ENCODE assay signal across 7 cellular contexts in genomic region chr18:14172142-14173115, GRCh38. TPM values are rescaled to one million over a fixed set of nuclear protein-coding genes. Genes with fewer than 3 reads are reported as not detected.
DNase-seq lines count a peak whose midpoint lies in the region; ATAC-seq, FAIRE-seq and TF ChIP-seq lines count a peak whose summit lies in the region.
"Not testable (repeated sequence)": the region's sequence is repeated elsewhere in the genome, so short reads cannot be mapped to it uniquely, and the experiment has no call there.

No MANE protein-coding gene starts in this region.

- H3K4me3 ChIP-seq in CD4-positive, CD25-positive, alpha-beta regulatory T cell (ENCODE audit: low read depth, low read length); kidney (ENCODE audit: low read length in 2 of 2); spleen; upper lobe of right lung: not testable (repeated sequence)

- H3K9ac ChIP-seq in kidney (ENCODE audit: low read length in 2 of 2), result not testable (repeated sequence)

- POLR2A ChIA-PET in activated naive CD8-positive, alpha-beta T cell treated with anti-CD3 and anti-CD28 coated beads, Interleukin-2, amount 10 ng/mL, durations not matched to agents 7 days and 5 days (lab: Charles Lee), result not testable (repeated sequence)

- H3K4me3 Mint-ChIP-seq in CD4-positive, CD25-positive, alpha-beta regulatory T cell; T-helper 1 cell treated with Interleukin-12 subunit alpha and Interleukin-12 subunit beta and Interleukin-4 antibody, amounts not matched to agents 30 μg/mL and 1 μg/mL, for 36 hours; activated naive CD8-positive, alpha-beta T cell treated with anti-CD3 and anti-CD28 coated beads, Interleukin-2, amount 10 ng/mL, durations not matched to agents 7 days and 5 days; chondrocyte (ENCODE audit: unreplicated experiment): not testable (repeated sequence)

- H3K4me1 ChIP-seq in CD4-positive, CD25-positive, alpha-beta regulatory T cell (ENCODE audit: control insufficient read depth, insufficient read depth, low read length, poor library complexity, severe bottlenecking); kidney (ENCODE audit: control insufficient read depth in 1 of 2, insufficient read depth in 1 of 2, low read depth in 1 of 2, low read length in 2 of 2); spleen; upper lobe of right lung: not testable (repeated sequence)

- 64 to 93% (median 84%) methylated on average over 5 to 6 of the region's 6 CpGs for WGBS in spleen, 5 donors

- H3K9me3 ChIP-seq in CD4-positive, CD25-positive, alpha-beta regulatory T cell (ENCODE audit: control insufficient read depth in 2 of 2, low read length in 2 of 2); kidney (ENCODE audit: control insufficient read depth in 1 of 2, low read length in 2 of 2); spleen; upper lobe of right lung: not testable (repeated sequence)

- TF ChIP-seq POLR2A in spleen (IDR thresholded peaks at IDR 0.05), result not testable (repeated sequence)

- ATAC-seq in CD4-positive, CD25-positive, alpha-beta regulatory T cell (ENCODE audit: low read depth in 2 of 2); activated naive CD8-positive, alpha-beta T cell treated with anti-CD3 and anti-CD28 coated beads, Interleukin-2, amount 10 ng/mL, durations not matched to agents 7 days and 5 days (ENCODE audit: low read depth): not testable (repeated sequence)
- ATAC-seq in upper lobe of right lung, result peak; percentile 20

- TF ChIP-seq CTCF in chondrocyte (IDR thresholded peaks at IDR 0.05); kidney (IDR thresholded peaks at IDR 0.05; ENCODE audit: borderline replicate concordance, extremely low read depth, insufficient read depth); spleen (IDR thresholded peaks at IDR 0.05 in 8 of 11, conservative IDR thresholded peaks at IDR 0.05 in 3 of 11); upper lobe of right lung (IDR thresholded peaks at IDR 0.05): not testable (repeated sequence)

- H3K9me3 Mint-ChIP-seq in CD4-positive, CD25-positive, alpha-beta regulatory T cell; T-helper 1 cell treated with Interleukin-12 subunit alpha and Interleukin-12 subunit beta and Interleukin-4 antibody, amounts not matched to agents 30 μg/mL and 1 μg/mL, for 36 hours; activated naive CD8-positive, alpha-beta T cell treated with anti-CD3 and anti-CD28 coated beads, Interleukin-2, amount 10 ng/mL, durations not matched to agents 7 days and 5 days; chondrocyte (ENCODE audit: low read depth): not testable (repeated sequence)

- intact Hi-C loops in kidney (cut with DNase I); spleen (cut with DNase I; ENCODE audit: low total_unique reads); upper lobe of right lung (cut with DNase I): not testable (repeated sequence)

- H3K27ac Mint-ChIP-seq in CD4-positive, CD25-positive, alpha-beta regulatory T cell, result peak overlapping the region in 2 of 3 donors; percentile 49 to 65
- H3K27ac Mint-ChIP-seq in T-helper 1 cell treated with Interleukin-12 subunit alpha and Interleukin-12 subunit beta and Interleukin-4 antibody, amounts not matched to agents 30 μg/mL and 1 μg/mL, for 36 hours, result peak overlapping the region; percentile 26
- H3K27ac Mint-ChIP-seq in activated naive CD8-positive, alpha-beta T cell treated with anti-CD3 and anti-CD28 coated beads, Interleukin-2, amount 10 ng/mL, durations not matched to agents 7 days and 5 days, result peak overlapping the region; percentile 21
- not testable (repeated sequence) for H3K27ac Mint-ChIP-seq in chondrocyte (ENCODE audit: unreplicated experiment)

- H3K36me3 ChIP-seq in CD4-positive, CD25-positive, alpha-beta regulatory T cell (ENCODE audit: control insufficient read depth, insufficient read depth, low read length); kidney (ENCODE audit: control insufficient read depth in 1 of 2, insufficient read depth in 2 of 2, low read length in 2 of 2); spleen; upper lobe of right lung: not testable (repeated sequence)

- H3K27me3 Mint-ChIP-seq in CD4-positive, CD25-positive, alpha-beta regulatory T cell; T-helper 1 cell treated with Interleukin-12 subunit alpha and Interleukin-12 subunit beta and Interleukin-4 antibody, amounts not matched to agents 30 μg/mL and 1 μg/mL, for 36 hours (ENCODE audit: low read depth); activated naive CD8-positive, alpha-beta T cell treated with anti-CD3 and anti-CD28 coated beads, Interleukin-2, amount 10 ng/mL, durations not matched to agents 7 days and 5 days; chondrocyte (ENCODE audit: low read depth): not testable (repeated sequence)

- H3K4me1 Mint-ChIP-seq in CD4-positive, CD25-positive, alpha-beta regulatory T cell; T-helper 1 cell treated with Interleukin-12 subunit alpha and Interleukin-12 subunit beta and Interleukin-4 antibody, amounts not matched to agents 30 μg/mL and 1 μg/mL, for 36 hours (ENCODE audit: low read depth); activated naive CD8-positive, alpha-beta T cell treated with anti-CD3 and anti-CD28 coated beads, Interleukin-2, amount 10 ng/mL, durations not matched to agents 7 days and 5 days; chondrocyte (ENCODE audit: low read depth): not testable (repeated sequence)

- not testable (repeated sequence) for H3K27ac ChIP-seq in CD4-positive, CD25-positive, alpha-beta regulatory T cell (ENCODE audit: insufficient read depth, low read length, poor library complexity, severe bottlenecking); kidney (ENCODE audit: low read depth in 2 of 2, low read length in 2 of 2); spleen; upper lobe of right lung

- not testable (repeated sequence) for H3K36me3 Mint-ChIP-seq in CD4-positive, CD25-positive, alpha-beta regulatory T cell; T-helper 1 cell treated with Interleukin-12 subunit alpha and Interleukin-12 subunit beta and Interleukin-4 antibody, amounts not matched to agents 30 μg/mL and 1 μg/mL, for 36 hours (ENCODE audit: low read depth); activated naive CD8-positive, alpha-beta T cell treated with anti-CD3 and anti-CD28 coated beads, Interleukin-2, amount 10 ng/mL, durations not matched to agents 7 days and 5 days; chondrocyte (ENCODE audit: low read depth)

- not testable (repeated sequence) for FAIRE-seq in kidney (lab: Jason Lieb, UNC)

- H3K27me3 ChIP-seq in CD4-positive, CD25-positive, alpha-beta regulatory T cell (ENCODE audit: control insufficient read depth, insufficient read depth, low read length); spleen (replicated peaks in 1 of 7); upper lobe of right lung: not testable (repeated sequence)

- DNase-seq in CD4-positive, CD25-positive, alpha-beta regulatory T cell; activated naive CD8-positive, alpha-beta T cell treated with anti-CD3 and anti-CD28 coated beads, Interleukin-2, amount 10 ng/mL, durations not matched to agents 7 days and 5 days: not testable (repeated sequence)
- DNase-seq in chondrocyte (ENCODE audit: low spot score) (peak; percentile 58), kidney (peak; percentile 41), spleen (peak; percentile 65), upper lobe of right lung (peak; percentile 49)

RNA-seq across cellular contexts. Expression of gene ZNF519, which starts 40.2 kb away (rescaled TPM):
- total RNA-seq in CD4-positive, CD25-positive, alpha-beta regulatory T cell, result 10.3 TPM
- 1 to 10 TPM; 1.9 to 8.2 (median 6.6) TPM for polyA plus RNA-seq in CD4-positive, CD25-positive, alpha-beta regulatory T cell
- 10 to 100 TPM; 21.7 to 22.7 TPM for total RNA-seq in activated naive CD8-positive, alpha-beta T cell treated with anti-CD3 and anti-CD28 coated beads, Interleukin-2, amount 10 ng/mL, durations not matched to agents 7 days and 5 days
- 2.3 to 6.5 TPM (median 2.9 TPM) in 3 replicates for total RNA-seq in chondrocyte
- 6.6 TPM for total RNA-seq in kidney
- polyA plus RNA-seq in kidney (ENCODE audit: insufficient read depth, low read depth, low replicate concordance), result 1.0 TPM
- 10 to 100 TPM in 4 of 7 donors, 1 to 10 TPM in 3; 2.9 to 13.9 (median 12.9) TPM for total RNA-seq in spleen
- polyA plus RNA-seq in spleen, result 1 to 10 TPM; 1.6 to 2.7 (median 1.7) TPM
- 5.7 TPM for total RNA-seq in upper lobe of right lung
